Comparison of ENCODE assay signal across 8 cellular contexts in genomic region chr5:10489810-10490426, GRCh38.
DNase-seq lines count a peak whose midpoint lies in the region; ATAC-seq lines count a peak whose summit lies in the region.

No MANE protein-coding gene starts in this region.

- H3K9me3 Mint-ChIP-seq in activated naive CD8-positive, alpha-beta T cell treated with anti-CD3 and anti-CD28 coated beads, Interleukin-2, amount 50 U/mL, for 24 hours = peaks cover under 1% of the 10 kb centered on the region

- H3K4me3 Mint-ChIP-seq in activated naive CD8-positive, alpha-beta T cell treated with anti-CD3 and anti-CD28 coated beads, Interleukin-2, amount 50 U/mL, for 24 hours = peak overlapping the region; percentile 3

- H3K36me3 Mint-ChIP-seq in activated naive CD8-positive, alpha-beta T cell treated with anti-CD3 and anti-CD28 coated beads, Interleukin-2, amount 50 U/mL, for 24 hours (ENCODE audit: low read depth) = peaks cover 3% of the 10 kb centered on the region

- peak; percentile 85 for ATAC-seq in GM19463 (IDR thresholded peaks at IDR 0.05; ENCODE audit: unreplicated experiment)
- ATAC-seq in HG03520 (IDR thresholded peaks at IDR 0.05; ENCODE audit: unreplicated experiment) = peak; percentile 89
- peak; percentile 93 for ATAC-seq in activated naive CD8-positive, alpha-beta T cell treated with anti-CD3 and anti-CD28 coated beads, Interleukin-2, amount 50 U/mL, for 24 hours
- no peak for ATAC-seq in GM19397 (IDR thresholded peaks at IDR 0.05; ENCODE audit: unreplicated experiment)

- H3K27ac Mint-ChIP-seq in activated naive CD8-positive, alpha-beta T cell treated with anti-CD3 and anti-CD28 coated beads, Interleukin-2, amount 50 U/mL, for 24 hours = no peak overlapping the region

- H3K27me3 Mint-ChIP-seq in activated naive CD8-positive, alpha-beta T cell treated with anti-CD3 and anti-CD28 coated beads, Interleukin-2, amount 50 U/mL, for 24 hours = peaks cover 6% of the 10 kb centered on the region

- H3K4me1 Mint-ChIP-seq in activated naive CD8-positive, alpha-beta T cell treated with anti-CD3 and anti-CD28 coated beads, Interleukin-2, amount 50 U/mL, for 24 hours = peaks cover 27% of the 10 kb centered on the region

- DNase-seq in EL (peak; percentile 51), NCI-H1436 (lab: John Stamatoyannopoulos, UW) (no peak), NCI-H446 treated with DMSO at 0.1 percent for 48 hours (lab: John Stamatoyannopoulos, UW) (no peak)
- DNase-seq in activated naive CD8-positive, alpha-beta T cell treated with anti-CD3 and anti-CD28 coated beads, Interleukin-2, amount 50 U/mL, for 24 hours = peak; percentile 19
- no peak for DNase-seq in activated CD8-positive, alpha-beta memory T cell treated with anti-CD3 and anti-CD28 coated beads, Interleukin-2, amount 50 U/mL, for 48 hours

Comparison
In these comparisons a context has a peak if more than half of its experiments do, and no peak if none do; other contexts are left out.
1. DNase-seq: peak in EL (single experiment) and activated naive CD8-positive, alpha-beta T cell treated with anti-CD3 and anti-CD28 coated beads, Interleukin-2, amount 50 U/mL, for 24 hours (single experiment); none in activated CD8-positive, alpha-beta memory T cell treated with anti-CD3 and anti-CD28 coated beads, Interleukin-2, amount 50 U/mL, for 48 hours (single experiment), NCI-H1436 (single experiment) and NCI-H446 treated with DMSO at 0.1 percent for 48 hours (single experiment).